ENCODE assay signal across 13 cellular contexts in genomic region chr14:92847220-92848148, GRCh38. TPM values are rescaled to one million over a fixed set of nuclear protein-coding genes. Genes with fewer than 3 reads are reported as not detected.
DNase-seq lines count a peak whose midpoint lies in the region; ATAC-seq and TF ChIP-seq lines count a peak whose summit lies in the region.
"Had no signal": no experiment of that assay in that cellular context is flagged by ENCODE, and none has a peak within 500 bp of the region (broad histone marks: within the 10 kb centered on the region; RNA-seq: fewer than 3 reads in every experiment).

No MANE protein-coding gene starts in this region.

- H3K4me3 ChIP-seq in BLaER1 treated with 17β-estradiol and CSF1 and Interleukin-3, amounts not matched to agents 10 nM and 100 nM, result no peak overlapping the region
- no peak overlapping the region for H3K4me3 ChIP-seq in CD8-positive, alpha-beta memory T cell (ENCODE audit: low read length)
- H3K4me3 ChIP-seq: lower lobe of right lung, skin epidermis, thyroid gland had no signal

- TF ChIP-seq CTCF in progenitor cell of endocrine pancreas (IDR thresholded peaks at IDR 0.05; ENCODE audit: unreplicated experiment) (no peak), H9 (conservative IDR thresholded peaks at IDR 0.05) (no peak)

- no peak overlapping the region for H4K5ac ChIP-seq in H9 (ENCODE audit: insufficient read length, low read depth, low read length)

- no CpG with 5 or more reads among the region's 8 CpGs for WGBS in H9 (ENCODE audit: extremely low coverage, insufficient read length, low lambda C conversion rate)

- POLR2A ChIA-PET in CD8-positive, alpha-beta memory T cell (lab: Charles Lee), result interaction anchor here (0.6 kb wide), 1 partner anchor 219 kb away, joined by 3 read pairs; no protein-coding TSS in a partner anchor

- no peak overlapping the region for H3K23ac ChIP-seq in H9 (ENCODE audit: insufficient read length, low read depth, low read length)

- H3K18ac ChIP-seq in H9 (ENCODE audit: insufficient read length, low read depth, low read length), result no peak overlapping the region

- no peak overlapping the region for H3K4me3 Mint-ChIP-seq in CD8-positive, alpha-beta memory T cell
- no peak overlapping the region for H3K4me3 Mint-ChIP-seq in central memory CD8-positive, alpha-beta T cell
- H3K4me3 Mint-ChIP-seq in progenitor cell of endocrine pancreas (ENCODE audit: low read depth) (no peak overlapping the region), H9 (no peak overlapping the region)

- peaks cover 4 to 9% of the 10 kb centered on the region in 2 donors for H3K27me3 Mint-ChIP-seq in CD8-positive, alpha-beta memory T cell
- no peaks in the 10 kb centered on the region for H3K27me3 Mint-ChIP-seq in central memory CD8-positive, alpha-beta T cell
- no peaks in the 10 kb centered on the region for H3K27me3 Mint-ChIP-seq in progenitor cell of endocrine pancreas
- no peaks in the 10 kb centered on the region for H3K27me3 Mint-ChIP-seq in H9 (ENCODE audit: low read depth)

- H3T11ph ChIP-seq in H9 (ENCODE audit: low read length), result no peak overlapping the region

- no peak overlapping the region for H4K91ac ChIP-seq in H9 (ENCODE audit: insufficient read length, low read depth, low read length)

- H3K23me2 ChIP-seq in H9 (ENCODE audit: insufficient read length, low read depth, low read length, poor library complexity, severe bottlenecking), result no peaks in the 10 kb centered on the region

- H2BK15ac ChIP-seq in H9 (ENCODE audit: low read depth, low read length), result no peak overlapping the region

- no peaks in the 10 kb centered on the region for H3K79me2 ChIP-seq in H9 (ENCODE audit: insufficient read depth, low read length)

- peaks cover 0 to 7% (median 4%) of the 10 kb centered on the region in 5 donors for H3K9me3 Mint-ChIP-seq in CD8-positive, alpha-beta memory T cell
- peaks cover 4% of the 10 kb centered on the region for H3K9me3 Mint-ChIP-seq in central memory CD8-positive, alpha-beta T cell
- H3K9me3 Mint-ChIP-seq in progenitor cell of endocrine pancreas (ENCODE audit: low read depth) (peaks cover 14% of the 10 kb centered on the region), H9 (peaks cover 9 to 10% of the 10 kb centered on the region in 2 experiments)

- CTCF ChIA-PET in CD8-positive, alpha-beta memory T cell (lab: Charles Lee), result interaction anchor here (1.0 kb wide), 1 partner anchor 8 kb away, joined by 3 read pairs; no protein-coding TSS in a partner anchor

- H3K56ac ChIP-seq in H9 (ENCODE audit: insufficient read length, low read depth, low read length), result no peak overlapping the region

- no peaks in the 10 kb centered on the region for H4K20me1 ChIP-seq in BLaER1 treated with 17β-estradiol and CSF1 and Interleukin-3, amounts not matched to agents 10 nM and 100 nM
- H4K20me1 ChIP-seq in H9 (ENCODE audit: control insufficient read depth, insufficient read depth, insufficient read length), result no peaks in the 10 kb centered on the region

- H3K4ac ChIP-seq in H9 (ENCODE audit: low read depth, low read length), result no peak overlapping the region

- no peak for DNase-seq in CD8-positive, alpha-beta memory T cell
- DNase-seq in NCI-H69 (lab: John Stamatoyannopoulos, UW) (peak; percentile 32), HUDEP-2 (lab: John Stamatoyannopoulos, UW; ENCODE audit: unreplicated experiment in 76 of 76) (no peak), progenitor cell of endocrine pancreas (ENCODE audit: low spot score, unreplicated experiment) (no peak), H9 (no peak)
- no peak for DNase-seq in central memory CD8-positive, alpha-beta T cell (ENCODE audit: low spot score in 2 of 2)
- DNase-seq: C1 segment of cervical spinal cord, lower lobe of right lung, NCI-H2171 treated with DMSO at 0.1 percent for 48 hours, thyroid gland had no signal

- H3K14ac ChIP-seq in H9 (ENCODE audit: insufficient read depth, low read length), result no peak overlapping the region

- H3K9ac ChIP-seq in BLaER1 treated with 17β-estradiol and CSF1 and Interleukin-3, amounts not matched to agents 10 nM and 100 nM, result peak overlapping the region in 1 of 11 experiments; percentile 35; a peak in 1 of 22 replicates
- no peak overlapping the region for H3K9ac ChIP-seq in H9 (ENCODE audit: extremely low read depth, insufficient read length, low read length)

- H2BK12ac ChIP-seq in H9 (ENCODE audit: insufficient read length, low read depth, low read length), result no peak overlapping the region

- H2BK20ac ChIP-seq in H9 (ENCODE audit: low read depth, low read length, poor library complexity, severe bottlenecking), result no peak overlapping the region

- peaks cover 0 to 17% (median 10%) of the 10 kb centered on the region in 11 experiments; a peak in 17 of 22 replicates for H3K9me3 ChIP-seq in BLaER1 treated with 17β-estradiol and CSF1 and Interleukin-3, amounts not matched to agents 10 nM and 100 nM (replicated peaks in 1 of 11)
- no peaks in the 10 kb centered on the region for H3K9me3 ChIP-seq in CD8-positive, alpha-beta memory T cell (ENCODE audit: low read length)
- peaks cover 4% of the 10 kb centered on the region for H3K9me3 ChIP-seq in H9 (ENCODE audit: control insufficient read depth, low read depth, low read length)
- H3K9me3 ChIP-seq: lower lobe of right lung, thyroid gland had no signal

- H3K27ac ChIP-seq in BLaER1 treated with 17β-estradiol and CSF1 and Interleukin-3, amounts not matched to agents 10 nM and 100 nM, result peak overlapping the region in 3 of 11 experiments; percentile 28 to 73 (median 50); a peak in 5 of 22 replicates
- H3K27ac ChIP-seq in CD8-positive, alpha-beta memory T cell (ENCODE audit: low read depth, low read length), result no peak overlapping the region
- no peak overlapping the region for H3K27ac ChIP-seq in H9 (ENCODE audit: insufficient read length, low read depth, low read length)
- H3K27ac ChIP-seq: lower lobe of right lung, thyroid gland had no signal

- H3K4me1 ChIP-seq in BLaER1 treated with 17β-estradiol and CSF1 and Interleukin-3, amounts not matched to agents 10 nM and 100 nM, result peaks cover 16 to 60% (median 32%) of the 10 kb centered on the region in 10 experiments
- peaks cover 43% of the 10 kb centered on the region for H3K4me1 ChIP-seq in CD8-positive, alpha-beta memory T cell (ENCODE audit: insufficient read depth, low read length)
- no peaks in the 10 kb centered on the region for H3K4me1 ChIP-seq in H9 (ENCODE audit: insufficient read depth, low read length)
- H3K4me1 ChIP-seq: thyroid gland had no signal

- H4K8ac ChIP-seq in H9 (replicated peaks; ENCODE audit: insufficient read length, low read depth, low read length), result no peak overlapping the region

- 0 out of 22 replicates have a peak, but pooled peaks cover 0 to 2% (median 0%) of the 10 kb centered on the region in 11 experiments for H3K36me3 ChIP-seq in BLaER1 treated with 17β-estradiol and CSF1 and Interleukin-3, amounts not matched to agents 10 nM and 100 nM
- no peaks in the 10 kb centered on the region for H3K36me3 ChIP-seq in CD8-positive, alpha-beta memory T cell (ENCODE audit: insufficient read depth, low read length)
- H3K36me3 ChIP-seq: lower lobe of right lung, thyroid gland had no signal

- peaks cover 7 to 21% (median 8%) of the 10 kb centered on the region in 3 donors for H3K36me3 Mint-ChIP-seq in CD8-positive, alpha-beta memory T cell
- H3K36me3 Mint-ChIP-seq in central memory CD8-positive, alpha-beta T cell (ENCODE audit: insufficient read depth), result peaks cover 2% of the 10 kb centered on the region
- H3K36me3 Mint-ChIP-seq in progenitor cell of endocrine pancreas (ENCODE audit: insufficient read depth), result peaks cover 1% of the 10 kb centered on the region
- H3K36me3 Mint-ChIP-seq in H9 (ENCODE audit: insufficient read depth in 1 of 3, low read depth in 3 of 3), result peaks cover 1 to 8% (median 3%) of the 10 kb centered on the region in 3 experiments; a peak in 5 of 7 replicates

- ATAC-seq in central memory CD8-positive, alpha-beta T cell (replicated peaks; ENCODE audit: extremely low read depth, poor library complexity, severe bottlenecking), result no peak
- no peak for ATAC-seq in GM18498 (IDR thresholded peaks at IDR 0.05; ENCODE audit: unreplicated experiment)

- peak overlapping the region in 5 of 8 donors; percentile 7 to 47 (median 31) for H3K27ac Mint-ChIP-seq in CD8-positive, alpha-beta memory T cell
- peak overlapping the region; percentile 53 for H3K27ac Mint-ChIP-seq in central memory CD8-positive, alpha-beta T cell (ENCODE audit: low read depth)
- no peak overlapping the region for H3K27ac Mint-ChIP-seq in progenitor cell of endocrine pancreas
- H3K27ac Mint-ChIP-seq in H9, result no peak overlapping the region

- H2AK5ac ChIP-seq in H9 (ENCODE audit: insufficient read length, low read length), result no peak overlapping the region

- H2BK120ac ChIP-seq in H9 (ENCODE audit: low read depth, low read length, poor library complexity, severe bottlenecking), result no peak overlapping the region

- H2BK5ac ChIP-seq in H9 (ENCODE audit: insufficient read length, low read length), result no peak overlapping the region

- H3K27me3 ChIP-seq in BLaER1 treated with 17β-estradiol and CSF1 and Interleukin-3, amounts not matched to agents 10 nM and 100 nM, result no peaks in the 10 kb centered on the region
- no peaks in the 10 kb centered on the region for H3K27me3 ChIP-seq in CD8-positive, alpha-beta memory T cell (ENCODE audit: insufficient read depth, low read length, poor library complexity, severe bottlenecking)
- no peaks in the 10 kb centered on the region for H3K27me3 ChIP-seq in H9 (ENCODE audit: insufficient read depth, low read length)
- H3K27me3 ChIP-seq: thyroid gland had no signal

- peaks cover 25 to 53% (median 50%) of the 10 kb centered on the region in 3 donors for H3K4me1 Mint-ChIP-seq in CD8-positive, alpha-beta memory T cell
- peaks cover 20% of the 10 kb centered on the region for H3K4me1 Mint-ChIP-seq in central memory CD8-positive, alpha-beta T cell
- H3K4me1 Mint-ChIP-seq in progenitor cell of endocrine pancreas (ENCODE audit: low read depth) (peaks cover 17% of the 10 kb centered on the region), H9 (no peaks in the 10 kb centered on the region)

- no peaks in the 10 kb centered on the region for H3K79me1 ChIP-seq in H9 (ENCODE audit: insufficient read depth, low read depth, low read length, poor library complexity, severe bottlenecking)

- no peak overlapping the region for H2AFZ ChIP-seq in H9 (ENCODE audit: low read length)

- H3K4me2 ChIP-seq in BLaER1 treated with 17β-estradiol and CSF1 and Interleukin-3, amounts not matched to agents 10 nM and 100 nM, result peak overlapping the region; percentile 2 to 78 (median 28); a peak in 18 of 22 replicates
- no peak overlapping the region for H3K4me2 ChIP-seq in H9 (ENCODE audit: insufficient read depth, insufficient read length, low read length)

RNA-seq across cellular contexts. Expression of gene GOLGA5, which starts 53.4 kb away (rescaled TPM):
- 10 to 100 TPM; 17.4 to 19.8 TPM for total RNA-seq in CD8-positive, alpha-beta memory T cell
- 25.6 TPM for polyA plus RNA-seq in CD8-positive, alpha-beta memory T cell
- total RNA-seq in progenitor cell of endocrine pancreas, result 29.7 TPM in 2 replicates
- 23.9 and 25.4 TPM in 2 replicates for total RNA-seq in H9 (2021)

Comparison
In these comparisons a context has a peak if more than half of its experiments do, and no peak if none do; other contexts are left out.
1. H3K27ac Mint-ChIP-seq: peak in CD8-positive, alpha-beta memory T cell (5 of 8) and central memory CD8-positive, alpha-beta T cell (single experiment); none in progenitor cell of endocrine pancreas (single experiment) and H9 (0 of 3).